1 cellular context compared by ENCODE assay signal in genomic region chr16:86343111-86343642, GRCh38.
TF ChIP-seq lines count a peak whose summit lies in the region.

No MANE protein-coding gene starts in this region.

TF ChIP-seq in GM23338, 12 proteins besides CTCF, POLR2A, EP300 and RAD21 (continued from another document):
- no peak for TF ChIP-seq ZNF462 (CRISPR knock-in tag; IDR thresholded peaks at IDR 0.05)
- TF ChIP-seq POLR2AphosphoS5 (IDR thresholded peaks at IDR 0.05; ENCODE audit: low read depth), result no peak
- TF ChIP-seq JUNB (IDR thresholded peaks at IDR 0.05; ENCODE audit: unreplicated experiment), result no peak
- no peak for TF ChIP-seq STAT1 (IDR thresholded peaks at IDR 0.05; ENCODE audit: unreplicated experiment)
- TF ChIP-seq ZNF331 (CRISPR knock-in tag; IDR thresholded peaks at IDR 0.05; ENCODE audit: low read depth), result no peak
- TF ChIP-seq, protein P1, sequence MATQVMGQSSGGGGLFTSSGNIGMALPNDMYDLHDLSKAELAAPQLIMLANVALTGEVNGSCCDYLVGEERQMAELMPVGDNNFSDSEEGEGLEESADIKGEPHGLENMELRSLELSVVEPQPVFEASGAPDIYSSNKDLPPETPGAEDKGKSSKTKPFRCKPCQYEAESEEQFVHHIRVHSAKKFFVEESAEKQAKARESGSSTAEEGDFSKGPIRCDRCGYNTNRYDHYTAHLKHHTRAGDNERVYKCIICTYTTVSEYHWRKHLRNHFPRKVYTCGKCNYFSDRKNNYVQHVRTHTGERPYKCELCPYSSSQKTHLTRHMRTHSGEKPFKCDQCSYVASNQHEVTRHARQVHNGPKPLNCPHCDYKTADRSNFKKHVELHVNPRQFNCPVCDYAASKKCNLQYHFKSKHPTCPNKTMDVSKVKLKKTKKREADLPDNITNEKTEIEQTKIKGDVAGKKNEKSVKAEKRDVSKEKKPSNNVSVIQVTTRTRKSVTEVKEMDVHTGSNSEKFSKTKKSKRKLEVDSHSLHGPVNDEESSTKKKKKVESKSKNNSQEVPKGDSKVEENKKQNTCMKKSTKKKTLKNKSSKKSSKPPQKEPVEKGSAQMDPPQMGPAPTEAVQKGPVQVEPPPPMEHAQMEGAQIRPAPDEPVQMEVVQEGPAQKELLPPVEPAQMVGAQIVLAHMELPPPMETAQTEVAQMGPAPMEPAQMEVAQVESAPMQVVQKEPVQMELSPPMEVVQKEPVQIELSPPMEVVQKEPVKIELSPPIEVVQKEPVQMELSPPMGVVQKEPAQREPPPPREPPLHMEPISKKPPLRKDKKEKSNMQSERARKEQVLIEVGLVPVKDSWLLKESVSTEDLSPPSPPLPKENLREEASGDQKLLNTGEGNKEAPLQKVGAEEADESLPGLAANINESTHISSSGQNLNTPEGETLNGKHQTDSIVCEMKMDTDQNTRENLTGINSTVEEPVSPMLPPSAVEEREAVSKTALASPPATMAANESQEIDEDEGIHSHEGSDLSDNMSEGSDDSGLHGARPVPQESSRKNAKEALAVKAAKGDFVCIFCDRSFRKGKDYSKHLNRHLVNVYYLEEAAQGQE (IDR thresholded peaks at IDR 0.05; ENCODE audit: unreplicated experiment), result no peak
